ENCODE assay signal across 9 cellular contexts in the genomic region with DNA sequence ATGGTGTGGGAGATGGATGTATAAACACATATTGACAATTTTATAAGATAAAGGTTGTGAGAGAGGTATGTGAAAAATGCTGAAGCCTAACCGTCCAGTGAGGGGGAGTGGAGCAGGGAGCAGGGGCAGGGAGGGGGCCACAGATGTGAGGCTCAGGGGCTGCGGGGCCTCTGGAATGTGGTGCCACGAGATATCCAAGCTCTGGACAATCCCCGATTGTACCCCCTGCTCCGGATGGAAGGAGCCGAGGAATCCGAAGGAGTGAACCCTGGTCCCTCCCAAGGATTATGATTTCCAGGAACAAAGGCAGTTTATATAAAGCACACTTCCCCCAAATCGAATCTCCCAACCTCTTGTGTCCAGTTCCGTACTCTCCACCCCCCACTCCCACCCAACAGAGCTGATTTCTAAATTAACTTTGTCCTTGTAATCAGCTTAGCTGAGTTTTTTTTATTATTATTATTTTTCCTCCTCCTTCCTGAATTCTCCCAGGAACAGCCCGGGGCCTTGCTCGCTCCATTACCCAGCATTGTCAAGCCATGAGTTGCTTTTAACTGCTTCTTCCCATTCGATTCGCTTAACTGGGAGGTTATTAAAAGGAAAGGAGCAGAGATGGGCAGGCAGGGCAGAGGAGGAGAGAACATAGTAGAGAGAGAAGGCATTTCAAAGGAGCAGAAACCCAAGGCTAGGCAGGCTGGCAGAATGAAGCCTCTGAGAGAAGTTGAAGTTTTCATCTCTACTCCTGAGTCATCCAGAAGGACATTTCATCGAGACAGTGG. TPM values are rescaled to one million over a fixed set of nuclear protein-coding genes. Genes with fewer than 3 reads are reported as not detected.
DNase-seq lines count a peak whose midpoint lies in the region; ATAC-seq and TF ChIP-seq lines count a peak whose summit lies in the region.
"Had no signal": no experiment of that assay in that cellular context is flagged by ENCODE, and none has a peak within 500 bp of the region (broad histone marks: within the 10 kb centered on the region; RNA-seq: fewer than 3 reads in every experiment).

No MANE protein-coding gene starts in this region.

- H3K27ac ChIP-seq in mesodermal cell (ENCODE audit: low read depth, low read length, severe bottlenecking) (peak overlapping the region; percentile 84), upper lobe of right lung (peak overlapping the region; percentile 30)

- ATAC-seq in upper lobe of right lung (no peak), HG03354 (IDR thresholded peaks at IDR 0.05; ENCODE audit: poor library complexity, severe bottlenecking, unreplicated experiment) (no peak)

- H3K36me3 ChIP-seq in mesodermal cell (ENCODE audit: control insufficient read depth, insufficient read depth, low read length) (peaks cover 42% of the 10 kb centered on the region), upper lobe of right lung (no peaks in the 10 kb centered on the region)

- peaks cover 84% of the 10 kb centered on the region for H3K4me1 ChIP-seq in mesodermal cell (ENCODE audit: control insufficient read depth, insufficient read depth, low read length, poor library complexity, severe bottlenecking)
- peaks cover 66% of the 10 kb centered on the region for H3K4me1 ChIP-seq in upper lobe of right lung

- intact Hi-C loops in upper lobe of right lung (cut with DNase I), result no loop called here

- no peaks in the 10 kb centered on the region for H3K27me3 ChIP-seq in upper lobe of right lung

- no peak overlapping the region for H3K4me3 ChIP-seq in mesodermal cell (ENCODE audit: extremely low read depth, insufficient read depth, low read length, poor library complexity, severe bottlenecking)
- H3K4me3 ChIP-seq in upper lobe of right lung, result no peak overlapping the region

- H3K9me3 ChIP-seq in mesodermal cell (ENCODE audit: control insufficient read depth, low read length) (no peaks in the 10 kb centered on the region), upper lobe of right lung (no peaks in the 10 kb centered on the region)

- 49 to 50% methylated on average over 8 to 11 of the region's 14 CpGs for WGBS in mesodermal cell (ENCODE audit: insufficient coverage in 2 of 2), 2 experiments

- DNase-seq in NCI-H226 (peak; percentile 92), ecto neural progenitor cell (ENCODE audit: low spot score) (peak; percentile 80), upper lobe of right lung (no peak), germinal center (ENCODE audit: low spot score) (no peak), NCI-H524 treated with DMSO at 0.1 percent for 48 hours (lab: John Stamatoyannopoulos, UW) (no peak)
- DNase-seq: NCI-H446; stimulated activated CD4-positive, alpha-beta T cell treated with anti-CD3 and anti-CD28 coated beads, Interleukin-12 subunit alpha, Interleukin-12 subunit beta, amount 100 ng/mL, for 4 hours had no signal

- TF ChIP-seq CTCF in upper lobe of right lung (IDR thresholded peaks at IDR 0.05), result no peak

RNA-seq across cellular contexts. Expression of a gene that starts 9.4 kb away (rescaled TPM):
- 72.5 TPM for polyA plus RNA-seq in mesodermal cell (2013, experiment 1 of 2)
- 57.5 TPM for polyA plus RNA-seq in mesodermal cell (2013, experiment 2 of 2)
- 40.8 TPM for total RNA-seq in upper lobe of right lung

Comparison
In these comparisons a context has a peak if more than half of its experiments do, and no peak if none do; other contexts are left out.
1. DNase-seq: peak in NCI-H226 (single experiment) and ecto neural progenitor cell (single experiment); none in upper lobe of right lung (single experiment), germinal center (single experiment) and NCI-H524 treated with DMSO at 0.1 percent for 48 hours (single experiment).